ENCODE assay signal across 9 cellular contexts in the genomic region with DNA sequence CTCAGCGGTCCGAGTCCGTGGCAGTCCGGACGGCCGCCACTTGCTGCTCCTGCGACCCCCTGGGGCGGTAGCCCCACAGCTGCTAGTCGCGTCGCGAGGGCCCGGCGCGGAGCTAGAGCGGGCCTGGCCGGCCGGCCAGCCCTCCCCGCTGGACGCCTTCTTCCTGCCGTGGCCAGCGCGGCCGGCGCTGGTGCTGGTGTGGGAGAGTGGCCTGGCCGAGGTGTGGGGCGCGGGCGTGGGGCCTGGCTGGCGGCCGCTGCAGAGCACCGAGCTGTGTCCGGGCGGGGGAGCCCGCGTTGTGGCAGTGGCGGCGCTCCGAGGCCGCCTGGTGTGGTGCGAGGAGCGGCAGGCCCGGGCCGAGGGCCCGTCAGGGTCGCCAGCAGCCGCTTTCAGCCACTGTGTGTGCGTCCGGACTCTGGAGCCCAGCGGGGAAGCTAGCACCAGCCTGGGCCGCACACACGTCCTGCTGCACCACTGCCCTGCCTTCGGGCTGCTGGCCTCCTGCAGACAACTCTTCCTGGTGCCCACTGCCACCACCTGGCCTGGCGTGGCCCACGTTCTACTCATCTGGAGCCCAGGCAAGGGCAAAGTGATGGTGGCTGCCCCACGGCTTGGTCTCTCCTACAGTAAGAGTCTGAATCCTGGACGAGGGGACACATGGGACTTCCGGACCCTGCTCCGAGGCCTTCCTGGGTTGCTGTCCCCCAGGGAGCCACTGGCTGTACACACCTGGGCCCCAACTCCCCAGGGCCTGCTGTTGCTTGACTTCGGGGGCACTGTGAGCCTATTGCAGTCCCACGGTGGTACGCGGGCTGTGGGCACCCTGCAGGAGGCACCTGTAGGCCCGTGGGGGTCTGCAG. TPM values are rescaled to one million over a fixed set of nuclear protein-coding genes. Genes with fewer than 3 reads are reported as not detected.
A peak's percentile ranks its signal among the peaks of the same experiment; 100 is the strongest.
DNase-seq lines count a peak whose midpoint lies in the region; ATAC-seq, FAIRE-seq and TF ChIP-seq lines count a peak whose summit lies in the region.
"Had no signal": no experiment of that assay in that cellular context is flagged by ENCODE, and none has a peak within 500 bp of the region (broad histone marks: within the 10 kb centered on the region; RNA-seq: fewer than 3 reads in every experiment).

No MANE protein-coding gene starts in this region.

- no peaks in the 10 kb centered on the region for H3K9me3 ChIP-seq in parathyroid adenoma (ENCODE audit: control insufficient read depth, low read length)

- H2AFZ ChIP-seq in parathyroid adenoma: peak overlapping the region; percentile 92

- H3K27me3 ChIP-seq in parathyroid adenoma (ENCODE audit: control insufficient read depth, insufficient read depth, low read length): no peaks in the 10 kb centered on the region

- DNase-seq in DMS79 treated with DMSO at 0.1 percent for 48 hours (lab: John Stamatoyannopoulos, UW) (peak; percentile 4), DMS79 (lab: John Stamatoyannopoulos, UW) (no peak), H54 (ENCODE audit: insufficient read length, low spot score) (peak; percentile 26), M059J (ENCODE audit: low read depth) (peak; percentile 50), Right ventricle myocardium superior (peak; percentile 68), NCI-H1417 treated with DMSO at 0.1 percent for 48 hours (lab: John Stamatoyannopoulos, UW) (no peak)

- H3K36me3 Mint-ChIP-seq in activated naive CD4-positive, alpha-beta T cell treated with anti-CD3 and anti-CD28 coated beads, Interleukin-2, amount 50 U/mL, for 24 hours: peaks cover 1% of the 10 kb centered on the region

- H3K4me2 ChIP-seq in parathyroid adenoma (ENCODE audit: low read length): peak overlapping the region; percentile 94

- H3K9ac ChIP-seq in parathyroid adenoma: peak overlapping the region; percentile 90

- no peak for TF ChIP-seq CTCF in parathyroid adenoma (IDR thresholded peaks at IDR 0.05)

- H3K79me2 ChIP-seq in parathyroid adenoma: peaks cover 5% of the 10 kb centered on the region

- H3K4me3 Mint-ChIP-seq in activated naive CD4-positive, alpha-beta T cell treated with anti-CD3 and anti-CD28 coated beads, Interleukin-2, amount 50 U/mL, for 24 hours: peak overlapping the region; percentile 89

- H3K4me3 ChIP-seq in parathyroid adenoma (ENCODE audit: low read depth, low read length): peak overlapping the region; percentile 83

- H3K36me3 ChIP-seq in parathyroid adenoma (ENCODE audit: control insufficient read depth, insufficient read depth, low read length): no peaks in the 10 kb centered on the region

- H3K4me1 ChIP-seq in parathyroid adenoma: peaks cover 3% of the 10 kb centered on the region

- H3K9me3 Mint-ChIP-seq in activated naive CD4-positive, alpha-beta T cell treated with anti-CD3 and anti-CD28 coated beads, Interleukin-2, amount 50 U/mL, for 24 hours: no peaks in the 10 kb centered on the region

- H3K4me1 Mint-ChIP-seq in activated naive CD4-positive, alpha-beta T cell treated with anti-CD3 and anti-CD28 coated beads, Interleukin-2, amount 50 U/mL, for 24 hours: peaks cover 28% of the 10 kb centered on the region

- intact Hi-C loops in Right ventricle myocardium superior (cut with DNase I): loop anchor here (5.0 kb wide), 1 partner anchor 52 kb away; no protein-coding TSS in a partner anchor

- no peaks in the 10 kb centered on the region for H3K27me3 Mint-ChIP-seq in activated naive CD4-positive, alpha-beta T cell treated with anti-CD3 and anti-CD28 coated beads, Interleukin-2, amount 50 U/mL, for 24 hours

- peak; percentile 46 for TF ChIP-seq POLR2A in H54 (IDR thresholded peaks at IDR 0.05; ENCODE audit: low read depth, low read length)

- H3K27ac ChIP-seq in parathyroid adenoma: peak overlapping the region; percentile 85

- peak overlapping the region; percentile 74 for H3K27ac Mint-ChIP-seq in activated naive CD4-positive, alpha-beta T cell treated with anti-CD3 and anti-CD28 coated beads, Interleukin-2, amount 50 U/mL, for 24 hours

- FAIRE-seq in H54 (lab: Jason Lieb, UNC): no peak
- FAIRE-seq: colon had no signal

- peak; percentile 62 for ATAC-seq in Right ventricle myocardium superior (ENCODE audit: poor library complexity)

RNA-seq across cellular contexts. Expression of gene HPS6, which starts 0.6 kb away (rescaled TPM):
- 10.6 and 19.8 TPM in 2 replicates for total RNA-seq in M059J (2014; rRNA removed; shearing (Covaris generic))
- 9.5 TPM for total RNA-seq in Right ventricle myocardium superior

RNA-seq across cellular contexts. Expression of gene ARMH3, which starts 9.8 kb away (rescaled TPM):
- 6.9 and 13.0 TPM in 2 replicates for total RNA-seq in M059J (2014; rRNA removed; shearing (Covaris generic))
- 55.1 TPM for total RNA-seq in Right ventricle myocardium superior

RNA-seq across cellular contexts. Expression of gene LDB1, which starts 54.4 kb away (rescaled TPM):
- total RNA-seq in M059J (2014; rRNA removed; shearing (Covaris generic)): 19.2 and 25.0 TPM in 2 replicates
- 56.2 TPM for total RNA-seq in Right ventricle myocardium superior

Comparison
In these comparisons a context has a peak if more than half of its experiments do, and no peak if none do; other contexts are left out.
1. DNase-seq: peak in DMS79 treated with DMSO at 0.1 percent for 48 hours (single experiment), H54 (single experiment), M059J (single experiment) and Right ventricle myocardium superior (single experiment); none in DMS79 (single experiment) and NCI-H1417 treated with DMSO at 0.1 percent for 48 hours (single experiment).